21 cellular contexts compared by ENCODE assay signal in genomic region chr14:104147346-104148125, GRCh38. TPM values are rescaled to one million over a fixed set of nuclear protein-coding genes. Genes with fewer than 3 reads are reported as not detected.
DNase-seq lines count a peak whose midpoint lies in the region; ATAC-seq, FAIRE-seq and TF ChIP-seq lines count a peak whose summit lies in the region.
"Had no signal": no experiment of that assay in that cellular context is flagged by ENCODE, and none has a peak within 500 bp of the region (broad histone marks: within the 10 kb centered on the region; RNA-seq: fewer than 3 reads in every experiment).

No MANE protein-coding gene starts in this region.

- H3K36me3 ChIP-seq in HUES6 (ENCODE audit: control insufficient read depth, insufficient read depth, low read length) (peaks cover 8% of the 10 kb centered on the region), H1 (ENCODE audit: control insufficient read depth in 2 of 4, insufficient read depth in 4 of 4, low read length in 3 of 4) (peaks cover 0 to 7% (median 5%) of the 10 kb centered on the region in 4 experiments; a peak in 3 of 8 replicates), right lobe of liver (no peaks in the 10 kb centered on the region)
- H3K36me3 ChIP-seq: ascending aorta, thoracic aorta had no signal

- peak overlapping the region; percentile 28 for H3K56ac ChIP-seq in H1 (replicated peaks; ENCODE audit: insufficient read length, low read depth, low read length)

- H4K8ac ChIP-seq in H1 (ENCODE audit: extremely low read depth, insufficient read depth, low read length), result peak overlapping the region; percentile 3; the same call in 1 of the 2 replicates

- no peak overlapping the region for H4K5ac ChIP-seq in H1 (ENCODE audit: insufficient read length, low read depth, low read length)

- H3K27ac ChIP-seq in HUES6 (ENCODE audit: low read depth, low read length), result peak overlapping the region; percentile 46; the same call in 1 of the 2 replicates
- H3K27ac ChIP-seq in H1 (ENCODE audit: low read depth, low read length), result peak overlapping the region; percentile 35; the same call in 1 of the 2 replicates
- no peak overlapping the region for H3K27ac ChIP-seq in right lobe of liver
- H3K27ac ChIP-seq: ascending aorta, RWPE1, thoracic aorta had no signal

- no peak overlapping the region for H3K23ac ChIP-seq in H1 (ENCODE audit: insufficient read length)

- no peak for ATAC-seq in right lobe of liver
- ATAC-seq in HG02588 (IDR thresholded peaks at IDR 0.05; ENCODE audit: unreplicated experiment), result no peak
- ATAC-seq: esophagus mucosa, GM12878 had no signal

- H2BK120ac ChIP-seq in H1 (replicated peaks; ENCODE audit: low read depth, low read length), result no peak overlapping the region

- H3K9me3 ChIP-seq in HUES6 (ENCODE audit: control insufficient read depth, insufficient read depth, low read depth, low read length), result no peaks in the 10 kb centered on the region
- no peaks in the 10 kb centered on the region for H3K9me3 ChIP-seq in H1 (ENCODE audit: insufficient read depth in 2 of 2, low read depth in 1 of 2, low read length in 1 of 2)
- H3K9me3 ChIP-seq in right lobe of liver, result no peaks in the 10 kb centered on the region
- H3K9me3 ChIP-seq: ascending aorta, thoracic aorta had no signal

- H3K14ac ChIP-seq in H1 (ENCODE audit: insufficient read length), result no peak overlapping the region

- peaks cover 41% of the 10 kb centered on the region for H3K4me1 ChIP-seq in HUES6 (ENCODE audit: control insufficient read depth, insufficient read depth, low read length)
- H3K4me1 ChIP-seq in H1 (replicated peaks in 1 of 4; ENCODE audit: control insufficient read depth in 3 of 4, insufficient read depth in 4 of 4, low read length in 3 of 4), result peaks cover 0 to 41% (median 31%) of the 10 kb centered on the region in 4 experiments; a peak in 6 of 7 replicates
- H3K4me1 ChIP-seq in right lobe of liver, result peaks cover 0 to 3% (median 0%) of the 10 kb centered on the region in 4 donors
- H3K4me1 ChIP-seq: ascending aorta had no signal

- TF ChIP-seq CTCF in H1 (IDR thresholded peaks at IDR 0.05; ENCODE audit: control extremely low read depth in 1 of 3, insufficient read depth in 1 of 3, low read depth in 1 of 3, low read length in 3 of 3) (no peak), right lobe of liver (IDR thresholded peaks at IDR 0.05) (no peak)

- 80% methylated on average over 20 of the region's 28 CpGs; no CpG with 5 or more reads in 1 of the 2 experiments for WGBS in H1 (ENCODE audit: extremely low coverage in 1 of 2, insufficient coverage in 1 of 2, insufficient read length in 1 of 2, insufficient replicate concordance in 2 of 2, low coverage in 1 of 2, low lambda C conversion rate in 2 of 2, missing lambda C conversion rate in 1 of 2), 2 experiments
- 35% methylated on average over 10 of the region's 28 CpGs for WGBS in right lobe of liver (ENCODE audit: insufficient coverage, low coverage, low lambda C conversion rate, missing lambda C conversion rate)

- no peak overlapping the region for H2AK5ac ChIP-seq in H1 (ENCODE audit: low read depth, low read length)

- H3K79me1 ChIP-seq in H1 (ENCODE audit: low read depth, low read length), result peaks cover 30% of the 10 kb centered on the region

- H3K27me3 ChIP-seq in HUES6 (ENCODE audit: control insufficient read depth, insufficient read depth, low read length) (no peaks in the 10 kb centered on the region), H1 (replicated peaks in 1 of 4; ENCODE audit: control insufficient read depth in 3 of 4, extremely low read depth in 1 of 4, insufficient read depth in 3 of 4, low read length in 3 of 4) (no peaks in the 10 kb centered on the region), right lobe of liver (no peaks in the 10 kb centered on the region)
- H3K27me3 ChIP-seq: ascending aorta had no signal

- H3K18ac ChIP-seq in H1 (ENCODE audit: extremely low read depth, low read length), result peak overlapping the region; percentile 83

- peaks cover 28 to 87% of the 10 kb centered on the region in 2 experiments; a peak in 3 of 4 replicates for H3K79me2 ChIP-seq in H1 (ENCODE audit: control insufficient read depth in 1 of 2, insufficient read depth in 2 of 2, low read length in 2 of 2)

- H2BK5ac ChIP-seq in H1 (ENCODE audit: low read depth, low read length), result peak overlapping the region; percentile 78; the same call in 1 of the 2 replicates

- intact Hi-C loops in right lobe of liver (cut with DNase I), result no loop called here
- intact Hi-C loops in posterior vena cava (cut with DNase I), result no loop called here

- H3K23me2 ChIP-seq in H1 (ENCODE audit: low read depth, low read length), result no peaks in the 10 kb centered on the region; the same call in 1 of the 2 replicates

- CTCF ChIA-PET in H1 (lab: Charles Lee; ENCODE audit: partially characterized antibody), result interaction anchor here (0.8 to 3.9 kb wide), 7 partner anchors 8 to 327 kb away, joined by 3 to 16 read pairs (median 3); partner anchors contain the start of gene ASPG

- TF ChIP-seq POLR2A in H1 (IDR thresholded peaks at IDR 0.05; ENCODE audit: control extremely low read depth in 1 of 2, low read depth in 2 of 2, low read length in 2 of 2) (no peak), right lobe of liver (IDR thresholded peaks at IDR 0.05) (no peak)

- H3K4me2 ChIP-seq in H1 (ENCODE audit: insufficient read depth in 1 of 2, low read depth in 2 of 2, low read length in 2 of 2), result peak overlapping the region; percentile 15 to 39; a peak in 3 of 4 replicates

- POLR2A ChIA-PET in H1 (lab: Charles Lee; ENCODE audit: partially characterized antibody), result interaction anchor here (1.2 kb wide), 1 partner anchor 576 kb away, joined by 3 read pairs; no protein-coding TSS in a partner anchor

- peak overlapping the region; percentile 85 for H4K91ac ChIP-seq in H1 (replicated peaks; ENCODE audit: insufficient read length, low read length)

- no peak overlapping the region for H2AFZ ChIP-seq in H1 (ENCODE audit: low read length)

- peak overlapping the region; percentile 75; the same call in 1 of the 2 replicates for H2BK12ac ChIP-seq in H1 (ENCODE audit: low read depth, low read length)

- TF ChIP-seq RAD21 in H1 (IDR thresholded peaks at IDR 0.05 in 1 of 2, conservative IDR thresholded peaks at IDR 0.05 in 1 of 2; ENCODE audit: low read depth in 2 of 2, low read length in 2 of 2), result no peak

- no peak overlapping the region for H2BK15ac ChIP-seq in H1 (ENCODE audit: low read length)

- no peak for TF ChIP-seq EP300 in H1 (IDR thresholded peaks at IDR 0.05; ENCODE audit: borderline replicate concordance in 1 of 2, low read depth in 2 of 2, low read length in 2 of 2)

- H3K4me3 ChIP-seq in HUES6 (ENCODE audit: low read depth, low read length) (no peak overlapping the region), H1 (ENCODE audit: extremely low read depth in 1 of 4, insufficient read depth in 2 of 4, low read depth in 3 of 4, low read length in 4 of 4) (no peak overlapping the region), right lobe of liver (no peak overlapping the region)
- H3K4me3 ChIP-seq: ascending aorta, GM12878, thoracic aorta had no signal

- no peak overlapping the region for H3K4ac ChIP-seq in H1 (replicated peaks; ENCODE audit: insufficient read length, low read depth, low read length)

- H3K9ac ChIP-seq in HUES6 (ENCODE audit: low read length) (no peak overlapping the region), H1 (replicated peaks in 1 of 4; ENCODE audit: extremely low read depth in 1 of 4, low read depth in 3 of 4, low read length in 3 of 4) (no peak overlapping the region)

- peaks cover 11 to 35% of the 10 kb centered on the region in 2 experiments for H4K20me1 ChIP-seq in H1 (replicated peaks in 1 of 2; ENCODE audit: control insufficient read depth in 1 of 2, insufficient read depth in 2 of 2, low read length in 2 of 2)

- FAIRE-seq in H1 (lab: Jason Lieb, UNC) (no peak), frontal cortex (lab: Jason Lieb, UNC) (no peak)
- FAIRE-seq: GM12878 had no signal

- 0 out of 2 replicates have a peak overlapping the region, but pooled peaks have one; percentile 72 for H2BK20ac ChIP-seq in H1 (ENCODE audit: low read length)

- DNase-seq in H1 (ENCODE audit: low read depth in 1 of 2, low spot score in 2 of 2) (peak in 1 of 2 experiments; percentile 53), right lobe of liver (peak in 2 of 3 donors; percentile 14 to 50), posterior vena cava (ENCODE audit: low spot score) (peak; percentile 80), frontal cortex (ENCODE audit: low spot score in 2 of 2) (no peak), OCI-M1 (lab: John Stamatoyannopoulos, UW) (no peak)
- DNase-seq: cerebellar nuclear complex; DMS79; effector CD4-positive, alpha-beta T cell; NCI-H2107; NCI-H510A; stimulated activated CD4-positive, alpha-beta T cell treated with anti-CD3 and anti-CD28 coated beads, Interleukin-2, amount 100 ng/mL, for 24 hours; stimulated activated naive CD4-positive, alpha-beta T cell; SW 1271 had no signal

TF ChIP-seq in H1, 55 proteins besides CTCF, POLR2A, EP300 and RAD21:
- TF ChIP-seq SIX5 (IDR thresholded peaks at IDR 0.05; ENCODE audit: low read depth, low read length), result no peak
- no peak for TF ChIP-seq BCL11A (IDR thresholded peaks at IDR 0.05; ENCODE audit: low read depth in 2 of 2, low read length in 2 of 2)
- no peak for TF ChIP-seq JUN (IDR thresholded peaks at IDR 0.05; ENCODE audit: low read depth, low read length)

RNA-seq across cellular contexts. Expression of gene KIF26A, which starts 9.1 kb away (rescaled TPM):
- total RNA-seq in H1 (2021; fragmentation: NEBNext Ultra II Directional; extraction: Animal tissue kit (Norgen Biotek cat#: 25700)), result 41.6 and 42.3 TPM in 2 replicates
- polyA plus RNA-seq in H1 (2011; rRNA removed), result 11.5 and 25.9 TPM in 2 replicates
- 18.3 TPM for polyA plus RNA-seq in H1 (2011; cell fraction: cytosol; rRNA removed)
- polyA plus RNA-seq in H1 (2011; cell fraction: nucleus; rRNA removed), result 49.7 TPM
- polyA plus RNA-seq in H1 (2012, experiment 1 of 2), result 14.7 to 22.6 TPM (median 20.0 TPM) in 4 replicates
- polyA plus RNA-seq in H1 (2012, experiment 2 of 2), result 16.2 TPM
- polyA plus RNA-seq in H1 (2013, experiment 1 of 2), result 13.6 TPM
- 12.8 TPM for polyA plus RNA-seq in H1 (2013, experiment 2 of 2)
- 2.8 and 6.1 TPM in 2 replicates for polyA minus RNA-seq in H1 (2011; rRNA and poly(A)+ RNA removed)
- polyA minus RNA-seq in H1 (2011; cell fraction: cytosol; rRNA and poly(A)+ RNA removed), result 24.9 TPM
- polyA minus RNA-seq in H1 (2011; cell fraction: nucleus; rRNA and poly(A)+ RNA removed), result 24.4 TPM
- total RNA-seq in right lobe of liver, result 1 to 10 TPM in 4 of 6 experiments, under 1 TPM in 2; 0.79 to 1.5 (median 1.1) TPM
- 1 to 10 TPM; 5.0 to 6.9 TPM for total RNA-seq in posterior vena cava
- total RNA-seq in frontal cortex, result 13.0 TPM
- total RNA-seq: myocyte had no signal
- polyA plus RNA-seq: GM12878 had no signal

Comparison
In these comparisons a context has a peak if more than half of its experiments do, and no peak if none do; other contexts are left out.
1. H3K27ac ChIP-seq: peak in HUES6 (single experiment) and H1 (single experiment); none in right lobe of liver (0 of 3).
2. DNase-seq: peak in right lobe of liver (2 of 3) and posterior vena cava (single experiment); none in frontal cortex (0 of 2) and OCI-M1 (single experiment).